ENCODE assay signal across 24 cellular contexts in the genomic region with DNA sequence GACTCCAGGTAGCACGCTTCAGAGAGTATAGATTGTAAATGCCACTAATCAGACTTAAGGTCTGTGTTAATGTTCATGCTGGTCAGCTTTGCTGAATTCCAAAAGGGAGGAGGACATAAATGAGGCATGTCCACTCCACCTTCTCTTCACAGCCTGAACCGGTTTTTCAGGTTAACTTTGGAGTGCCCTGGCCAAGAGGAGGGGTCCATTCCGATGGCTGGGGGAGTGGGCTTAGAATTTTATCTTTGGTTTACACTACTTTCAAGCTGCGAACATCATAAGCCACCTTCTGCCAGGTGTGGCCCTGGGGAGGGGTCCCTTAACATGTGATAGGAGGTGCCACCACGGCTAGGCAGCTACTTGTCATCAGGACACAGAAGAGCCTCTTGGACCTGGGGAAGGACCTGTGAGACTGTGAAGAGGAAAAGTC. TPM values are rescaled to one million over a fixed set of nuclear protein-coding genes. Genes with fewer than 3 reads are reported as not detected.
DNase-seq lines count a peak whose midpoint lies in the region; ATAC-seq, FAIRE-seq and TF ChIP-seq lines count a peak whose summit lies in the region.
"Had no signal": no experiment of that assay in that cellular context is flagged by ENCODE, and none has a peak within 500 bp of the region (broad histone marks: within the 10 kb centered on the region; RNA-seq: fewer than 3 reads in every experiment).

No MANE protein-coding gene starts in this region.

- H3K36me3 ChIP-seq in HCT116 (ENCODE audit: control insufficient read depth in 1 of 2, insufficient read depth in 2 of 2, low read length in 2 of 2) (no peaks in the 10 kb centered on the region), small intestine (ENCODE audit: control insufficient read depth in 2 of 2, insufficient read depth in 2 of 2, low read length in 2 of 2) (peaks cover 0 to 2% of the 10 kb centered on the region in 2 donors)
- H3K36me3 ChIP-seq: thoracic aorta had no signal

- H3K27ac ChIP-seq in HCT116 (ENCODE audit: low read depth, low read length) (no peak overlapping the region), small intestine (ENCODE audit: low read depth in 1 of 2, low read length in 1 of 2) (peak overlapping the region in 1 of 2 donors; percentile 37)
- H3K27ac ChIP-seq: foreskin keratinocyte, thoracic aorta had no signal

- POLR2A ChIA-PET in HCT116 (lab: Charles Lee), result no interaction called here

- no peaks in the 10 kb centered on the region for H3K9me2 ChIP-seq in HCT116 (ENCODE audit: insufficient read depth)

- DNase-seq in HCT116 (ENCODE audit: low read depth, low spot score), result no peak
- DNase-seq in NCI-H345 treated with DMSO at 0.1 percent for 48 hours (lab: John Stamatoyannopoulos, UW; ENCODE audit: unreplicated experiment), result peak; percentile 51
- DNase-seq in islet precursor cell, result peak; percentile 61
- peak; percentile 61 for DNase-seq in small intestine
- DNase-seq in erythroblast (lab: John Stamatoyannopoulos, UW), result no peak
- no peak for DNase-seq in activated CD8-positive, alpha-beta memory T cell treated with anti-CD3 and anti-CD28 coated beads for 24 hours
- DNase-seq: caudate nucleus; CD4-positive, alpha-beta T cell; dermis blood vessel endothelial cell; DND-41; foreskin keratinocyte; MM.1S; NCI-H1436; stimulated activated naive CD4-positive, alpha-beta T cell had no signal

- RAD21 ChIA-PET in HCT116 (lab: Charles Lee; ENCODE audit: low non-redundant PET in 1 of 2, low total read pairs in 2 of 2, uncharacterized antibody in 2 of 2, unreplicated experiment in 2 of 2), result no interaction called here

- H3K27me3 ChIP-seq in HCT116 (ENCODE audit: insufficient read depth, low read length) (no peaks in the 10 kb centered on the region), small intestine (ENCODE audit: control insufficient read depth in 2 of 2, insufficient read depth in 2 of 2, low read length in 2 of 2) (peaks cover 0 to 2% of the 10 kb centered on the region in 2 donors)

- no peak overlapping the region for H3K9ac ChIP-seq in HCT116 (ENCODE audit: low read length)

- TF ChIP-seq RAD21 in HCT116 (IDR thresholded peaks at IDR 0.05; ENCODE audit: low read depth), result no peak

- ATAC-seq in HCT116, result no peak
- ATAC-seq in GM18861 (IDR thresholded peaks at IDR 0.05; ENCODE audit: unreplicated experiment), result no peak
- no peak for ATAC-seq in GM19351 (IDR thresholded peaks at IDR 0.05; ENCODE audit: unreplicated experiment)
- ATAC-seq: foreskin keratinocyte, GM12878, GM23338 had no signal

- CTCF ChIA-PET in HCT116 (lab: Charles Lee), result interaction anchor here (0.9 kb wide), 1 partner anchor 12 kb away, joined by 4 read pairs; no protein-coding TSS in a partner anchor

- no TSS peak for BruUV-seq in HCT116 (replicated peaks; lab: Mats Ljungman, UMichigan)

- H4K20me1 ChIP-seq in HCT116 (ENCODE audit: insufficient read depth), result no peaks in the 10 kb centered on the region

- peaks cover 31 to 36% of the 10 kb centered on the region in 2 experiments for H3K4me1 ChIP-seq in HCT116 (ENCODE audit: control insufficient read depth in 1 of 2, insufficient read depth in 2 of 2, low read length in 2 of 2)
- H3K4me1 ChIP-seq in small intestine (ENCODE audit: control insufficient read depth in 2 of 2, insufficient read depth in 1 of 2, low read depth in 1 of 2, low read length in 1 of 2), result peaks cover 3 to 4% of the 10 kb centered on the region in 2 donors
- H3K4me1 ChIP-seq: foreskin keratinocyte had no signal

- no peaks in the 10 kb centered on the region for H3K9me3 ChIP-seq in HCT116 (ENCODE audit: control insufficient read depth in 1 of 2, insufficient read depth in 1 of 2, low read depth in 1 of 2, low read length in 2 of 2)
- H3K9me3 ChIP-seq in small intestine (ENCODE audit: control insufficient read depth, low read depth), result peaks cover 2% of the 10 kb centered on the region
- H3K9me3 ChIP-seq: thoracic aorta had no signal

- intact Hi-C loops in HCT116 (cut with micrococcal nuclease), result loop anchor here (5.0 kb wide), 1 partner anchor 77 kb away; no protein-coding TSS in a partner anchor

- no peak for FAIRE-seq in small intestine (lab: Jason Lieb, UNC)
- FAIRE-seq: GM12878, keratinocyte, RCC 7860 had no signal

- H3K79me2 ChIP-seq in HCT116 (ENCODE audit: insufficient read depth, low read length), result no peaks in the 10 kb centered on the region

- peak overlapping the region; percentile 55 for H3K4me2 ChIP-seq in HCT116 (ENCODE audit: low read length)
- H3K4me2 ChIP-seq: GM23338, smooth muscle cell had no signal

- H2AFZ ChIP-seq in HCT116 (ENCODE audit: low read depth, low read length, poor library complexity, severe bottlenecking), result no peak overlapping the region
- H2AFZ ChIP-seq: GM23338 had no signal

- H3K4me3 ChIP-seq in HCT116 (replicated peaks in 1 of 2; ENCODE audit: low read depth in 1 of 2, low read length in 2 of 2) (no peak overlapping the region), small intestine (ENCODE audit: low read depth in 1 of 2, low read length in 2 of 2) (no peak overlapping the region)
- H3K4me3 ChIP-seq: GM12878, GM23338, smooth muscle cell, thoracic aorta had no signal

- no peak for TF ChIP-seq POLR2A in HCT116 (IDR thresholded peaks at IDR 0.05; ENCODE audit: borderline replicate concordance, extremely low read depth, insufficient read depth, insufficient read length)
- TF ChIP-seq POLR2A in erythroblast (IDR thresholded peaks at IDR 0.05; ENCODE audit: low read length), result no peak

- 12 to 57% (median 27%) methylated on average over 5 of the region's 5 CpGs for WGBS in small intestine, 3 donors

- no peak for TF ChIP-seq CTCF in HCT116 (IDR thresholded peaks at IDR 0.05 in 2 of 3, conservative IDR thresholded peaks at IDR 0.05 in 1 of 3; ENCODE audit: borderline replicate concordance in 1 of 3, insufficient read depth in 1 of 3, low read depth in 2 of 3, low read length in 2 of 3)

TF ChIP-seq in HCT116, 20 proteins besides CTCF, POLR2A, EP300 and RAD21:
- no peak for TF ChIP-seq JUND (IDR thresholded peaks at IDR 0.05)
- no peak for TF ChIP-seq EZH2 (IDR thresholded peaks at IDR 0.05)
- TF ChIP-seq, protein P1, sequence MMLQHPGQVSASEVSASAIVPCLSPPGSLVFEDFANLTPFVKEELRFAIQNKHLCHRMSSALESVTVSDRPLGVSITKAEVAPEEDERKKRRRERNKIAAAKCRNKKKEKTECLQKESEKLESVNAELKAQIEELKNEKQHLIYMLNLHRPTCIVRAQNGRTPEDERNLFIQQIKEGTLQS (IDR thresholded peaks at IDR 0.05), result no peak
- no peak for TF ChIP-seq SIN3A (IDR thresholded peaks at IDR 0.05; ENCODE audit: low read depth)
- TF ChIP-seq SP1 (IDR thresholded peaks at IDR 0.05; ENCODE audit: low read depth), result peak; percentile 57

RNA-seq across cellular contexts. Expression of a gene that starts 24.2 kb away (rescaled TPM):
- total RNA-seq in HCT116 (2021; ENCODE audit: unreplicated experiment), result 1.2 TPM
- 2.1 and 3.1 TPM in 2 replicates for polyA plus RNA-seq in HCT116 (2012)
- 10 to 100 TPM in 2 of 3 donors, 1 to 10 TPM in 1; 9.5 to 44.1 (median 19.7) TPM for polyA plus RNA-seq in small intestine
- total RNA-seq: foreskin keratinocyte, GM12878, SK-MEL-5 had no signal
- polyA plus RNA-seq: foreskin keratinocyte, keratinocyte had no signal

RNA-seq across cellular contexts. Expression of a gene that starts 41.7 kb away (rescaled TPM):
- not detected for total RNA-seq in HCT116 (2021; ENCODE audit: unreplicated experiment)
- polyA plus RNA-seq in HCT116 (2012), result not detected in 2 replicates
- not detected for polyA plus RNA-seq in small intestine
- total RNA-seq: aorta; CD4-positive, alpha-beta T cell; dermis blood vessel endothelial cell; foreskin keratinocyte; GM12878; GM23338; SK-MEL-5; smooth muscle cell; thoracic aorta had no signal
- polyA plus RNA-seq: aorta, foreskin keratinocyte, GM12878, GM23338, keratinocyte, smooth muscle cell had no signal

Comparison
In these comparisons a context has a peak if more than half of its experiments do, and no peak if none do; other contexts are left out.
1. DNase-seq: peak in NCI-H345 treated with DMSO at 0.1 percent for 48 hours (single experiment), islet precursor cell (single experiment) and small intestine (single experiment); none in HCT116 (single experiment), erythroblast (0 of 2) and activated CD8-positive, alpha-beta memory T cell treated with anti-CD3 and anti-CD28 coated beads for 24 hours (single experiment).